ENCODE assay signal across 12 cellular contexts in genomic region chr15:76217029-76217866, GRCh38.
DNase-seq lines count a peak whose midpoint lies in the region; ATAC-seq and TF ChIP-seq lines count a peak whose summit lies in the region.
"Had no signal": no experiment of that assay in that cellular context is flagged by ENCODE, and none has a peak within 500 bp of the region (broad histone marks: within the 10 kb centered on the region; RNA-seq: fewer than 3 reads in every experiment).

No MANE protein-coding gene starts in this region.

- peaks cover 16% of the 10 kb centered on the region for H3K4me1 Mint-ChIP-seq in HFFc6 (ENCODE audit: low read depth)
- peaks cover 0 to 6% (median 3%) of the 10 kb centered on the region in 3 donors for H3K4me1 Mint-ChIP-seq in T-cell
- H3K4me1 Mint-ChIP-seq: activated B cell treated with CpG ODN at 0.5 μM for 24 hours had no signal

- H3K4me1 ChIP-seq in skeletal muscle satellite cell (ENCODE audit: control insufficient read depth, insufficient read depth, low read length), result peaks cover 10% of the 10 kb centered on the region
- no peaks in the 10 kb centered on the region for H3K4me1 ChIP-seq in spleen

- H3K36me3 ChIP-seq in skeletal muscle satellite cell (ENCODE audit: insufficient read depth, low read length) (peaks cover 27% of the 10 kb centered on the region), spleen (peaks cover 0 to 91% (median 32%) of the 10 kb centered on the region in 6 donors)

- WGBS in spleen, 5 donors, result 85 to 96% (median 88%) methylated on average over 6 of the region's 6 CpGs

- ATAC-seq in SK-N-SH treated with all-trans-retinoic acid at 6 μM for 48 hours, result peak; percentile 76
- no peak for ATAC-seq in T-cell (replicated peaks in 1 of 4)
- ATAC-seq: naive thymus-derived CD8-positive, alpha-beta T cell had no signal

- H3K4me3 ChIP-seq in fibroblast of the aortic adventitia (ENCODE audit: low read depth, low read length) (no peak overlapping the region), skeletal muscle satellite cell (ENCODE audit: low read length) (no peak overlapping the region), spleen (no peak overlapping the region)
- H3K4me3 ChIP-seq: SJSA1 had no signal

- H3K36me3 Mint-ChIP-seq in HFFc6 (ENCODE audit: low read depth) (peaks cover 31% of the 10 kb centered on the region), T-cell (peaks cover 58% of the 10 kb centered on the region)

- DNase-seq in HFFc6, result peak; percentile 32
- peak; percentile 61 for DNase-seq in fibroblast of the aortic adventitia (ENCODE audit: low read depth)
- no peak for DNase-seq in NCI-H1092 treated with DMSO at 0.1 percent for 48 hours (lab: John Stamatoyannopoulos, UW)
- no peak for DNase-seq in spleen
- no peak for DNase-seq in T-cell
- DNase-seq: activated B cell treated with CpG ODN at 0.5 μM for 24 hours; DND-41; naive thymus-derived CD8-positive, alpha-beta T cell; NCI-H526 had no signal

- TF ChIP-seq CTCF in HFFc6 (IDR thresholded peaks at IDR 0.05) (no peak), fibroblast of the aortic adventitia (IDR thresholded peaks at IDR 0.05; ENCODE audit: insufficient read depth, low read length) (no peak), spleen (IDR thresholded peaks at IDR 0.05 in 8 of 11, conservative IDR thresholded peaks at IDR 0.05 in 3 of 11) (no peak)

- no peak overlapping the region for H3K9ac ChIP-seq in skeletal muscle satellite cell (ENCODE audit: low read depth, low read length)

- H3K27me3 ChIP-seq in skeletal muscle satellite cell (ENCODE audit: control insufficient read depth, insufficient read depth, low read length) (no peaks in the 10 kb centered on the region), spleen (replicated peaks in 1 of 7) (no peaks in the 10 kb centered on the region)
- H3K27me3 ChIP-seq: SJSA1 had no signal

- no peak overlapping the region for H3K4me3 Mint-ChIP-seq in HFFc6
- H3K4me3 Mint-ChIP-seq in T-cell, result no peak overlapping the region
- H3K4me3 Mint-ChIP-seq: activated B cell treated with CpG ODN at 0.5 μM for 24 hours; naive thymus-derived CD8-positive, alpha-beta T cell had no signal

- CTCF ChIA-PET in T-cell (lab: Charles Lee), result interaction anchor here in 1 of 2 donors (0.7 kb wide), 1 partner anchor 45 kb away, joined by 3 read pairs; no protein-coding TSS in a partner anchor

- TF ChIP-seq POLR2A in spleen (IDR thresholded peaks at IDR 0.05), result no peak

- POLR2A ChIA-PET in T-cell (lab: Charles Lee), result interaction anchor here in 1 of 2 donors (0.7 kb wide), 1 partner anchor 562 kb away, joined by 3 read pairs; no protein-coding TSS in a partner anchor

- peak overlapping the region; percentile 3; the same call in 1 of the 2 replicates for H3K27ac Mint-ChIP-seq in HFFc6
- H3K27ac Mint-ChIP-seq in T-cell, result no peak overlapping the region
- H3K27ac Mint-ChIP-seq: activated B cell treated with CpG ODN at 0.5 μM for 24 hours had no signal

- H3K9me3 Mint-ChIP-seq in HFFc6 (no peaks in the 10 kb centered on the region), T-cell (no peaks in the 10 kb centered on the region)
- H3K9me3 Mint-ChIP-seq: activated B cell treated with CpG ODN at 0.5 μM for 24 hours; naive thymus-derived CD8-positive, alpha-beta T cell had no signal

- intact Hi-C loops in spleen (cut with DNase I; ENCODE audit: low total_unique reads), result no loop called here

- H3K9me3 ChIP-seq in skeletal muscle satellite cell (replicated peaks; ENCODE audit: low read length) (no peaks in the 10 kb centered on the region), spleen (no peaks in the 10 kb centered on the region)
- H3K9me3 ChIP-seq: SJSA1 had no signal

- H3K4me2 ChIP-seq in skeletal muscle satellite cell (ENCODE audit: low read length), result peak overlapping the region; percentile 17

- H3K27ac ChIP-seq in spleen, result no peak overlapping the region
- H3K27ac ChIP-seq: SJSA1 had no signal

- H3K27me3 Mint-ChIP-seq in HFFc6 (ENCODE audit: insufficient read depth) (no peaks in the 10 kb centered on the region; the same call in 1 of the 2 replicates), T-cell (no peaks in the 10 kb centered on the region)
- H3K27me3 Mint-ChIP-seq: activated B cell treated with CpG ODN at 0.5 μM for 24 hours; naive thymus-derived CD8-positive, alpha-beta T cell had no signal

TF ChIP-seq in SK-N-SH treated with all-trans-retinoic acid at 6 μM for 48 hours, 23 proteins besides CTCF, POLR2A, EP300 and RAD21:
- TF ChIP-seq PPARA (CRISPR knock-in tag; IDR thresholded peaks at IDR 0.05; ENCODE audit: borderline replicate concordance) (no peak), ISL1 (CRISPR knock-in tag; IDR thresholded peaks at IDR 0.05) (peak; percentile 80)

Comparison
In these comparisons a context has a peak if more than half of its experiments do, and no peak if none do; other contexts are left out.
1. DNase-seq: peak in HFFc6 (single experiment) and fibroblast of the aortic adventitia (single experiment); none in NCI-H1092 treated with DMSO at 0.1 percent for 48 hours (single experiment), spleen (single experiment) and T-cell (0 of 34).